33 cellular contexts compared by ENCODE assay signal in the genomic region with DNA sequence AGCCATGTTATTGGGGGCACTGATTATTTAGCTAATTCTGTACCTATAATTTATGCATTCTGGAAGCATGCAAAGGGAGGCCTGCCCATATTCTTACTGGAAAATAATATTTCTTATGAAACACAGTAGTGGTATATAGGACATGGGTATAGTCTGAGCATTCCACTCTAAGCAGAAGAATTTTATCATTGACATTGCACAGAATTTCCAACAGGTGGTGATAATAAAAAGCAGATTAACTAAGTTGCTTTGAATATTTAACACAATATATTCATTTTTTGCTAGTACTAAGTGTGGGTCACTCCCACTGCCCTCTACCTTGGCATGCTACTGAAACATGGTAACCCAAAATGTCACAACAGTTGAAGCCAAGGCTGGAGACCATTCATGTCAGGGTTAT.
"Had no signal": no experiment of that assay in that cellular context is flagged by ENCODE, and none has a peak within 500 bp of the region (broad histone marks: within the 10 kb centered on the region; RNA-seq: fewer than 3 reads in every experiment).

No MANE protein-coding gene starts in this region.

- H3K36me3 ChIP-seq: brain microvascular endothelial cell, cardiac muscle cell, colonic mucosa, Peyer's patch, SJCRH30 had no signal

- H3K4me3 ChIP-seq: cardiac muscle cell, colonic mucosa, Peyer's patch, SJCRH30 had no signal

- H3K4me1 ChIP-seq: colonic mucosa, Peyer's patch, SJCRH30 had no signal

- H3K9me3 ChIP-seq: colonic mucosa, Peyer's patch, SJCRH30 had no signal

- ATAC-seq: activated CD4-positive, alpha-beta T cell treated with anti-CD3 and anti-CD28 coated beads for 36 hours; activated T-helper 17 cell treated with anti-CD3 and anti-CD28 coated beads, Interleukin-2, amount 50 U/mL, for 72 hours; T-helper 17 cell had no signal

- DNase-seq: activated B cell treated with CpG ODN at 0.5 μM for 24 hours; activated CD4-positive, alpha-beta memory T cell treated with anti-CD3 and anti-CD28 coated beads, Interleukin-2, amount 10 ng/mL, durations not matched to agents 7 days and 5 days; activated CD4-positive, alpha-beta T cell treated with anti-CD3 and anti-CD28 coated beads for 36 hours; activated CD4-positive, alpha-beta T cell treated with anti-CD3 and anti-CD28 coated beads, Interleukin-2, amount 50 U/mL, for 1 hour; activated gamma-delta T cell; activated naive CD4-positive, alpha-beta T cell treated with anti-CD3 and anti-CD28 coated beads for 36 hours; activated T-cell treated with anti-CD3 and anti-CD28 coated beads for 4 hours; activated T-cell treated with anti-CD3 and anti-CD28 coated beads, Interleukin-2, amount 50 U/mL, for 48 hours; amygdala; brain microvascular endothelial cell; cerebellar nuclear complex; colonic mucosa; Kasumi-1; KBM-7; MV-4-11; NCI-H1092 treated with DMSO at 0.1 percent for 48 hours; NCI-H1417 treated with DMSO at 0.1 percent for 48 hours; NCI-H1694; NCI-H2029; NCI-H2107; NCI-H2171 treated with DMSO at 0.1 percent for 48 hours; NCI-H226; NCI-H510A; NCI-H526 treated with DMSO at 0.1 percent for 48 hours; NCI-H82; Peyer's patch; Right ventricle myocardium superior; SJCRH30; T-helper 17 cell; T-helper 9 cell had no signal

- H3K27me3 ChIP-seq: brain microvascular endothelial cell, cardiac muscle cell, colonic mucosa, Peyer's patch, SJCRH30 had no signal

- H3K27ac ChIP-seq: brain microvascular endothelial cell, cardiac muscle cell, colonic mucosa, Peyer's patch, RWPE1, SJCRH30 had no signal
